1 cellular context compared by ENCODE assay signal in genomic region chr10:89644967-89645741, GRCh38.
A peak's percentile ranks its signal among the peaks of the same experiment; 100 is the strongest.
TF ChIP-seq lines count a peak whose summit lies in the region.

Gene PANK1, minus strand, starts transcription at chr10:89645242. Its CDS starts 351 bp downstream, at chr10:89644891.

TF ChIP-seq in HepG2, 621 proteins besides CTCF, POLR2A, EP300 and RAD21 (continued from another document):
- no peak for TF ChIP-seq ZNF883 (CRISPR knock-in tag; IDR thresholded peaks at IDR 0.05; ENCODE audit: not compliant biosample characterization)
- TF ChIP-seq CAMTA2 (CRISPR knock-in tag; IDR thresholded peaks at IDR 0.05; ENCODE audit: borderline replicate concordance), result no peak
- TF ChIP-seq TFDP2 (CRISPR knock-in tag; IDR thresholded peaks at IDR 0.05), result peak; percentile 33; the same call in 1 of the 2 replicates
- no peak for TF ChIP-seq ATF2 (CRISPR knock-in tag; IDR thresholded peaks at IDR 0.05)
- no peak for TF ChIP-seq FOXC1 (CRISPR knock-in tag; IDR thresholded peaks at IDR 0.05; ENCODE audit: borderline replicate concordance)
- TF ChIP-seq BRCA1 (CRISPR knock-in tag; IDR thresholded peaks at IDR 0.05), result no peak
- peak; percentile 67; the same call in 1 of the 2 replicates for TF ChIP-seq ZNF33B (CRISPR knock-in tag; IDR thresholded peaks at IDR 0.05)
- no peak for TF ChIP-seq AGO1 (IDR thresholded peaks at IDR 0.05; ENCODE audit: low read depth, low read length, poor library complexity, severe bottlenecking)
- no peak for TF ChIP-seq MLLT10 (CRISPR knock-in tag; IDR thresholded peaks at IDR 0.05)
- TF ChIP-seq PITX1 (CRISPR knock-in tag; IDR thresholded peaks at IDR 0.05), result no peak; the same call in 1 of the 2 replicates
- no peak for TF ChIP-seq DBP (CRISPR knock-in tag; IDR thresholded peaks at IDR 0.05; ENCODE audit: not compliant biosample characterization)
- TF ChIP-seq ZNF512B (CRISPR knock-in tag; IDR thresholded peaks at IDR 0.05; ENCODE audit: borderline replicate concordance), result no peak
- TF ChIP-seq RELA (CRISPR knock-in tag; IDR thresholded peaks at IDR 0.05), result no peak
- no peak for TF ChIP-seq CHD2 (IDR thresholded peaks at IDR 0.05; ENCODE audit: low read depth, low read length)
- no peak for TF ChIP-seq IRF9 (CRISPR knock-in tag; IDR thresholded peaks at IDR 0.05; ENCODE audit: borderline replicate concordance)
- no peak for TF ChIP-seq CENPT (CRISPR knock-in tag; IDR thresholded peaks at IDR 0.05; ENCODE audit: low read depth)
- peak; percentile 58; the same call in 1 of the 2 replicates for TF ChIP-seq HOXA9 (CRISPR knock-in tag; IDR thresholded peaks at IDR 0.05; ENCODE audit: borderline replicate concordance)
- TF ChIP-seq JUNB (CRISPR knock-in tag; IDR thresholded peaks at IDR 0.05; ENCODE audit: borderline replicate concordance), result peak; percentile 65; the same call in 1 of the 2 replicates
- no peak for TF ChIP-seq FOXO4 (CRISPR knock-in tag; conservative IDR thresholded peaks at IDR 0.05)
- no peak; the same call in 1 of the 2 replicates for TF ChIP-seq GABPB1 (CRISPR knock-in tag; IDR thresholded peaks at IDR 0.05)
- TF ChIP-seq SOX5 (CRISPR knock-in tag; IDR thresholded peaks at IDR 0.05; ENCODE audit: borderline replicate concordance), result no peak
